In genomic region chr6:89637960-89638319, GRCh38 we compare ENCODE assay signal across 8 cellular contexts. TPM values are rescaled to one million over a fixed set of nuclear protein-coding genes. Genes with fewer than 3 reads are reported as not detected.
DNase-seq lines count a peak whose midpoint lies in the region; ATAC-seq, FAIRE-seq and TF ChIP-seq lines count a peak whose summit lies in the region.

No MANE protein-coding gene starts in this region.

- FAIRE-seq in GM19239 (lab: Jason Lieb, UNC), result no peak

- H3K27ac Mint-ChIP-seq in central memory CD8-positive, alpha-beta T cell (ENCODE audit: low read depth), result peak overlapping the region; percentile 99
- H3K27ac Mint-ChIP-seq in naive B cell, result peak overlapping the region; percentile 97 to 100 (median 99)

- no peaks in the 10 kb centered on the region for H3K27me3 Mint-ChIP-seq in central memory CD8-positive, alpha-beta T cell
- H3K27me3 Mint-ChIP-seq in naive B cell, result no peaks in the 10 kb centered on the region

- peak overlapping the region; percentile 94 for H3K4me3 Mint-ChIP-seq in central memory CD8-positive, alpha-beta T cell
- peak overlapping the region; percentile 79 to 99 (median 96) for H3K4me3 Mint-ChIP-seq in naive B cell

- H3K9me3 Mint-ChIP-seq in central memory CD8-positive, alpha-beta T cell, result no peaks in the 10 kb centered on the region
- no peaks in the 10 kb centered on the region for H3K9me3 Mint-ChIP-seq in naive B cell

- no peak for DNase-seq in HL-60 (ENCODE audit: low read depth in 1 of 2, low spot score in 1 of 2)
- no peak for DNase-seq in central memory CD8-positive, alpha-beta T cell (ENCODE audit: low spot score in 2 of 2)
- DNase-seq in naive B cell, result no peak
- DNase-seq in NCI-H187 (lab: John Stamatoyannopoulos, UW), result no peak
- DNase-seq in GM19239 (ENCODE audit: insufficient read length, low spot score), result no peak
- DNase-seq in posterior cingulate gyrus, result no peak
- no peak for DNase-seq in NCI-H2171 treated with DMSO at 0.1 percent for 48 hours (lab: John Stamatoyannopoulos, UW)

- H3K27ac ChIP-seq in HL-60 (replicated peaks), result peak overlapping the region; percentile 97

- H3K36me3 Mint-ChIP-seq in central memory CD8-positive, alpha-beta T cell (ENCODE audit: insufficient read depth), result peaks cover 28% of the 10 kb centered on the region
- peaks cover 8 to 11% of the 10 kb centered on the region in 2 donors for H3K36me3 Mint-ChIP-seq in naive B cell

- peaks cover 23% of the 10 kb centered on the region for H3K4me1 Mint-ChIP-seq in central memory CD8-positive, alpha-beta T cell
- H3K4me1 Mint-ChIP-seq in naive B cell, result peaks cover 13 to 43% (median 29%) of the 10 kb centered on the region in 3 donors

- intact Hi-C loops in posterior cingulate gyrus (cut with DNase I), result loop anchor here (5.0 kb wide), 2 partner anchors 49 to 271 kb away; no protein-coding TSS in a partner anchor

- no peaks in the 10 kb centered on the region for H3K27me3 ChIP-seq in HL-60 (ENCODE audit: insufficient read depth, poor library complexity, severe bottlenecking)

- ATAC-seq in GM18517 (IDR thresholded peaks at IDR 0.05; ENCODE audit: unreplicated experiment) (peak; percentile 11), naive B cell (ENCODE audit: low read depth in 2 of 2) (no peak)
- peak; percentile 7 for ATAC-seq in central memory CD8-positive, alpha-beta T cell (replicated peaks; ENCODE audit: extremely low read depth, poor library complexity, severe bottlenecking)

- peak overlapping the region; percentile 66 for H3K4me3 ChIP-seq in HL-60 (replicated peaks; ENCODE audit: insufficient read depth, low read length)

- no peak for TF ChIP-seq CTCF in HL-60 (IDR thresholded peaks at IDR 0.05; ENCODE audit: insufficient read depth, low read length)

RNA-seq across cellular contexts. Expression of gene LYRM2, which starts 0.6 kb away (rescaled TPM):
- 10 to 100 TPM; 67.2 to 99.8 (median 77.4) TPM for polyA plus RNA-seq in naive B cell (ENCODE audit: low read depth in 6 of 6)

Comparison
In these comparisons a context has a peak if more than half of its experiments do, and no peak if none do; other contexts are left out.
1. ATAC-seq: peak in GM18517 (single experiment) and central memory CD8-positive, alpha-beta T cell (single experiment); none in naive B cell (0 of 2).